1 cellular context compared by ENCODE assay signal in the genomic region with DNA sequence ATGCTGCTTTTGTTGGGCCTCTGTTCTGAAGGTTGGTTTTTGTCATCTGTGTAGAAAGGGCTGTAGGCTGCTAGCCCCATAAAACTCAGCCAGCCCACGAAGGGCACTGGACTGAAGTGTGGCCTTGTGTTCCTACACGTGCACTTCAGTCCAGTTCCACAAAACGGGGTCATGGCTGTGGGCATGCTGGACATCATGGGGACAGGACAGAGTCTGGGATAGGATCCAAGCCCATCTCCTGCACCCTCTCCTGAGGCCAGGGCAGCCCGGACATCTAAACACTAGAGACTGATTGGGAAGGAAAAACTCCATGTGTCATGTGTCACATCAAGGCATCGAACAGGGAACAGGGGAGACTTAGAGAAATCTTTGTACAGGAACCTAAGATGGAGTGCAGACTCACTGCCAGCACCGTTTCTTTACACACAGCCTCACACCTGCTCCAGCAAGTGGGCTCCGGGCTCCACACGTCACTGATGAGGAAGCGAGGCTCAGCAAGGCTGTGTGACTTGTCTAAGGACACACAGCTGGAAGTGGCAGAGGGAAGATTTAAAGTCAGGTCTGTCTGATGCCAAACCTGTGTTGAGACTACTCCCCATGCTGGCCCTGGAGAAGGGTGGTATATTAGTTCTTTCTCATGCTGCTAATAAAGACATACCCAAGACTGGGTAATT.
TF ChIP-seq lines count a peak whose summit lies in the region.

No MANE protein-coding gene starts in this region.

TF ChIP-seq in IMR-90, 13 proteins besides CTCF, POLR2A, EP300 and RAD21 (continued from another document):
- TF ChIP-seq MAZ (IDR thresholded peaks at IDR 0.05; ENCODE audit: borderline replicate concordance, low read depth, low read length), result no peak
- TF ChIP-seq, protein P1, sequence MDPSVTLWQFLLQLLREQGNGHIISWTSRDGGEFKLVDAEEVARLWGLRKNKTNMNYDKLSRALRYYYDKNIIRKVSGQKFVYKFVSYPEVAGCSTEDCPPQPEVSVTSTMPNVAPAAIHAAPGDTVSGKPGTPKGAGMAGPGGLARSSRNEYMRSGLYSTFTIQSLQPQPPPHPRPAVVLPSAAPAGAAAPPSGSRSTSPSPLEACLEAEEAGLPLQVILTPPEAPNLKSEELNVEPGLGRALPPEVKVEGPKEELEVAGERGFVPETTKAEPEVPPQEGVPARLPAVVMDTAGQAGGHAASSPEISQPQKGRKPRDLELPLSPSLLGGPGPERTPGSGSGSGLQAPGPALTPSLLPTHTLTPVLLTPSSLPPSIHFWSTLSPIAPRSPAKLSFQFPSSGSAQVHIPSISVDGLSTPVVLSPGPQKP (IDR thresholded peaks at IDR 0.05; ENCODE audit: borderline replicate concordance, low read depth, low read length), result no peak
- TF ChIP-seq RCOR1 (IDR thresholded peaks at IDR 0.05; ENCODE audit: insufficient replicate concordance, low read length), result no peak
- TF ChIP-seq SMC3 (IDR thresholded peaks at IDR 0.05; ENCODE audit: low read depth, low read length), result no peak
- no peak for TF ChIP-seq FOS (IDR thresholded peaks at IDR 0.05; ENCODE audit: low read depth, low read length)
- no peak for TF ChIP-seq CHD1 (IDR thresholded peaks at IDR 0.05; ENCODE audit: low read depth, low read length)
- TF ChIP-seq MAFK (IDR thresholded peaks at IDR 0.05; ENCODE audit: low read depth, low read length), result no peak
